ENCODE assay signal across 1 cellular context in genomic region chr12:52156757-52157565, GRCh38.
A peak's percentile ranks its signal among the peaks of the same experiment; 100 is the strongest.
TF ChIP-seq lines count a peak whose summit lies in the region.

No MANE protein-coding gene starts in this region.

TF ChIP-seq in HepG2, 621 proteins besides CTCF, POLR2A, EP300 and RAD21 (continued from another document):
- TF ChIP-seq, protein P1, sequence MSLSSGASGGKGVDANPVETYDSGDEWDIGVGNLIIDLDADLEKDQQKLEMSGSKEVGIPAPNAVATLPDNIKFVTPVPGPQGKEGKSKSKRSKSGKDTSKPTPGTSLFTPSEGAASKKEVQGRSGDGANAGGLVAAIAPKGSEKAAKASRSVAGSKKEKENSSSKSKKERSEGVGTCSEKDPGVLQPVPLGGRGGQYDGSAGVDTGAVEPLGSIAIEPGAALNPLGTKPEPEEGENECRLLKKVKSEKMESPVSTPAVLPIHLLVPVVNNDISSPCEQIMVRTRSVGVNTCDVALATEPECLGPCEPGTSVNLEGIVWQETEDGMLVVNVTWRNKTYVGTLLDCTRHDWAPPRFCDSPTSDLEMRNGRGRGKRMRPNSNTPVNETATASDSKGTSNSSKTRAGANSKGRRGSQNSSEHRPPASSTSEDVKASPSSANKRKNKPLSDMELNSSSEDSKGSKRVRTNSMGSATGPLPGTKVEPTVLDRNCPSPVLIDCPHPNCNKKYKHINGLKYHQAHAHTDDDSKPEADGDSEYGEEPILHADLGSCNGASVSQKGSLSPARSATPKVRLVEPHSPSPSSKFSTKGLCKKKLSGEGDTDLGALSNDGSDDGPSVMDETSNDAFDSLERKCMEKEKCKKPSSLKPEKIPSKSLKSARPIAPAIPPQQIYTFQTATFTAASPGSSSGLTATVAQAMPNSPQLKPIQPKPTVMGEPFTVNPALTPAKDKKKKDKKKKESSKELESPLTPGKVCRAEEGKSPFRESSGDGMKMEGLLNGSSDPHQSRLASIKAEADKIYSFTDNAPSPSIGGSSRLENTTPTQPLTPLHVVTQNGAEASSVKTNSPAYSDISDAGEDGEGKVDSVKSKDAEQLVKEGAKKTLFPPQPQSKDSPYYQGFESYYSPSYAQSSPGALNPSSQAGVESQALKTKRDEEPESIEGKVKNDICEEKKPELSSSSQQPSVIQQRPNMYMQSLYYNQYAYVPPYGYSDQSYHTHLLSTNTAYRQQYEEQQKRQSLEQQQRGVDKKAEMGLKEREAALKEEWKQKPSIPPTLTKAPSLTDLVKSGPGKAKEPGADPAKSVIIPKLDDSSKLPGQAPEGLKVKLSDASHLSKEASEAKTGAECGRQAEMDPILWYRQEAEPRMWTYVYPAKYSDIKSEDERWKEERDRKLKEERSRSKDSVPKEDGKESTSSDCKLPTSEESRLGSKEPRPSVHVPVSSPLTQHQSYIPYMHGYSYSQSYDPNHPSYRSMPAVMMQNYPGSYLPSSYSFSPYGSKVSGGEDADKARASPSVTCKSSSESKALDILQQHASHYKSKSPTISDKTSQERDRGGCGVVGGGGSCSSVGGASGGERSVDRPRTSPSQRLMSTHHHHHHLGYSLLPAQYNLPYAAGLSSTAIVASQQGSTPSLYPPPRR (CRISPR knock-in tag; IDR thresholded peaks at IDR 0.05; ENCODE audit: borderline replicate concordance), result no peak
- no peak for TF ChIP-seq RARG (CRISPR knock-in tag; IDR thresholded peaks at IDR 0.05; ENCODE audit: low read depth)
- 0 out of 2 replicates have a peak, but pooled peaks have one; percentile 36 for TF ChIP-seq NRL (CRISPR knock-in tag; IDR thresholded peaks at IDR 0.05; ENCODE audit: borderline replicate concordance)
- TF ChIP-seq, protein P2, sequence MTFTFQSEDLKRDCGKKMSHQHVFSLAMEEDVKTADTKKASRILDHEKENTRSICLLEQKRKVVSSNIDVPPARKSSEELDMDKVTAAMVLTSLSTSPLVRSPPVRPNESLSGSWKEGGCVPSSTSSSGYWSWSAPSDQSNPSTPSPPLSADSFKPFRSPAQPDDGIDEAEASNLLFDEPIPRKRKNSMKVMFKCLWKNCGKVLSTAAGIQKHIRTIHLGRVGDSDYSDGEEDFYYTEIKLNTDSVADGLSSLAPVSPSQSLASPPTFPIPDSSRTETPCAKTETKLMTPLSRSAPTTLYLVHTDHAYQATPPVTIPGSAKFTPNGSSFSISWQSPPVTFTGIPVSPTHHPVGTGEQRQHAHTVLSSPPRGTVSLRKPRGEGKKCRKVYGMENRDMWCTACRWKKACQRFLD (CRISPR knock-in tag; IDR thresholded peaks at IDR 0.05; ENCODE audit: borderline replicate concordance), result no peak
- no peak for TF ChIP-seq ZNF382 (CRISPR knock-in tag; IDR thresholded peaks at IDR 0.05; ENCODE audit: borderline replicate concordance)
- TF ChIP-seq ZNF816 (CRISPR knock-in tag; IDR thresholded peaks at IDR 0.05; ENCODE audit: borderline replicate concordance), result no peak
- TF ChIP-seq HOXA7 (CRISPR knock-in tag; IDR thresholded peaks at IDR 0.05), result no peak
- TF ChIP-seq CENPT (CRISPR knock-in tag; IDR thresholded peaks at IDR 0.05; ENCODE audit: low read depth), result no peak
- no peak for TF ChIP-seq USF2 (IDR thresholded peaks at IDR 0.05; ENCODE audit: low read depth, low read length)
- no peak for TF ChIP-seq USF2 (CRISPR knock-in tag; IDR thresholded peaks at IDR 0.05; ENCODE audit: borderline replicate concordance)
- no peak for TF ChIP-seq SP4 (CRISPR knock-in tag; IDR thresholded peaks at IDR 0.05)
- TF ChIP-seq, protein P3, sequence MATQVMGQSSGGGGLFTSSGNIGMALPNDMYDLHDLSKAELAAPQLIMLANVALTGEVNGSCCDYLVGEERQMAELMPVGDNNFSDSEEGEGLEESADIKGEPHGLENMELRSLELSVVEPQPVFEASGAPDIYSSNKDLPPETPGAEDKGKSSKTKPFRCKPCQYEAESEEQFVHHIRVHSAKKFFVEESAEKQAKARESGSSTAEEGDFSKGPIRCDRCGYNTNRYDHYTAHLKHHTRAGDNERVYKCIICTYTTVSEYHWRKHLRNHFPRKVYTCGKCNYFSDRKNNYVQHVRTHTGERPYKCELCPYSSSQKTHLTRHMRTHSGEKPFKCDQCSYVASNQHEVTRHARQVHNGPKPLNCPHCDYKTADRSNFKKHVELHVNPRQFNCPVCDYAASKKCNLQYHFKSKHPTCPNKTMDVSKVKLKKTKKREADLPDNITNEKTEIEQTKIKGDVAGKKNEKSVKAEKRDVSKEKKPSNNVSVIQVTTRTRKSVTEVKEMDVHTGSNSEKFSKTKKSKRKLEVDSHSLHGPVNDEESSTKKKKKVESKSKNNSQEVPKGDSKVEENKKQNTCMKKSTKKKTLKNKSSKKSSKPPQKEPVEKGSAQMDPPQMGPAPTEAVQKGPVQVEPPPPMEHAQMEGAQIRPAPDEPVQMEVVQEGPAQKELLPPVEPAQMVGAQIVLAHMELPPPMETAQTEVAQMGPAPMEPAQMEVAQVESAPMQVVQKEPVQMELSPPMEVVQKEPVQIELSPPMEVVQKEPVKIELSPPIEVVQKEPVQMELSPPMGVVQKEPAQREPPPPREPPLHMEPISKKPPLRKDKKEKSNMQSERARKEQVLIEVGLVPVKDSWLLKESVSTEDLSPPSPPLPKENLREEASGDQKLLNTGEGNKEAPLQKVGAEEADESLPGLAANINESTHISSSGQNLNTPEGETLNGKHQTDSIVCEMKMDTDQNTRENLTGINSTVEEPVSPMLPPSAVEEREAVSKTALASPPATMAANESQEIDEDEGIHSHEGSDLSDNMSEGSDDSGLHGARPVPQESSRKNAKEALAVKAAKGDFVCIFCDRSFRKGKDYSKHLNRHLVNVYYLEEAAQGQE (IDR thresholded peaks at IDR 0.05; ENCODE audit: borderline replicate concordance in 1 of 2, low read depth in 1 of 2, low read length in 2 of 2), result no peak
- TF ChIP-seq, protein P4, sequence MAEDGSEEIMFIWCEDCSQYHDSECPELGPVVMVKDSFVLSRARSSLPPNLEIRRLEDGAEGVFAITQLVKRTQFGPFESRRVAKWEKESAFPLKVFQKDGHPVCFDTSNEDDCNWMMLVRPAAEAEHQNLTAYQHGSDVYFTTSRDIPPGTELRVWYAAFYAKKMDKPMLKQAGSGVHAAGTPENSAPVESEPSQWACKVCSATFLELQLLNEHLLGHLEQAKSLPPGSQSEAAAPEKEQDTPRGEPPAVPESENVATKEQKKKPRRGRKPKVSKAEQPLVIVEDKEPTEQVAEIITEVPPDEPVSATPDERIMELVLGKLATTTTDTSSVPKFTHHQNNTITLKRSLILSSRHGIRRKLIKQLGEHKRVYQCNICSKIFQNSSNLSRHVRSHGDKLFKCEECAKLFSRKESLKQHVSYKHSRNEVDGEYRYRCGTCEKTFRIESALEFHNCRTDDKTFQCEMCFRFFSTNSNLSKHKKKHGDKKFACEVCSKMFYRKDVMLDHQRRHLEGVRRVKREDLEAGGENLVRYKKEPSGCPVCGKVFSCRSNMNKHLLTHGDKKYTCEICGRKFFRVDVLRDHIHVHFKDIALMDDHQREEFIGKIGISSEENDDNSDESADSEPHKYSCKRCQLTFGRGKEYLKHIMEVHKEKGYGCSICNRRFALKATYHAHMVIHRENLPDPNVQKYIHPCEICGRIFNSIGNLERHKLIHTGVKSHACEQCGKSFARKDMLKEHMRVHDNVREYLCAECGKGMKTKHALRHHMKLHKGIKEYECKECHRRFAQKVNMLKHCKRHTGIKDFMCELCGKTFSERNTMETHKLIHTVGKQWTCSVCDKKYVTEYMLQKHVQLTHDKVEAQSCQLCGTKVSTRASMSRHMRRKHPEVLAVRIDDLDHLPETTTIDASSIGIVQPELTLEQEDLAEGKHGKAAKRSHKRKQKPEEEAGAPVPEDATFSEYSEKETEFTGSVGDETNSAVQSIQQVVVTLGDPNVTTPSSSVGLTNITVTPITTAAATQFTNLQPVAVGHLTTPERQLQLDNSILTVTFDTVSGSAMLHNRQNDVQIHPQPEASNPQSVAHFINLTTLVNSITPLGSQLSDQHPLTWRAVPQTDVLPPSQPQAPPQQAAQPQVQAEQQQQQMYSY (CRISPR knock-in tag; IDR thresholded peaks at IDR 0.05), result no peak
- no peak for TF ChIP-seq BATF2 (CRISPR knock-in tag; IDR thresholded peaks at IDR 0.05)
- TF ChIP-seq ZNF414 (CRISPR knock-in tag; IDR thresholded peaks at IDR 0.05), result no peak
- TF ChIP-seq XRCC5 (optimal IDR thresholded peaks at IDR 0.05; ENCODE audit: low read length), result peak; percentile 64
- TF ChIP-seq ZNF10 (CRISPR knock-in tag; IDR thresholded peaks at IDR 0.05; ENCODE audit: borderline replicate concordance, low read depth), result no peak
- TF ChIP-seq ZNF468 (CRISPR knock-in tag; IDR thresholded peaks at IDR 0.05), result no peak
- TF ChIP-seq ZNF773 (CRISPR knock-in tag; IDR thresholded peaks at IDR 0.05; ENCODE audit: borderline replicate concordance), result no peak
- TF ChIP-seq KDM2A (CRISPR knock-in tag; IDR thresholded peaks at IDR 0.05; ENCODE audit: borderline replicate concordance, low read depth), result peak; percentile 26; the same call in 1 of the 2 replicates
- no peak for TF ChIP-seq ERF (CRISPR knock-in tag; IDR thresholded peaks at IDR 0.05)
- TF ChIP-seq ZNF776 (CRISPR knock-in tag; IDR thresholded peaks at IDR 0.05), result no peak
- peak; percentile 95 for TF ChIP-seq STAG1 (CRISPR knock-in tag; IDR thresholded peaks at IDR 0.05)
- TF ChIP-seq, protein P5, sequence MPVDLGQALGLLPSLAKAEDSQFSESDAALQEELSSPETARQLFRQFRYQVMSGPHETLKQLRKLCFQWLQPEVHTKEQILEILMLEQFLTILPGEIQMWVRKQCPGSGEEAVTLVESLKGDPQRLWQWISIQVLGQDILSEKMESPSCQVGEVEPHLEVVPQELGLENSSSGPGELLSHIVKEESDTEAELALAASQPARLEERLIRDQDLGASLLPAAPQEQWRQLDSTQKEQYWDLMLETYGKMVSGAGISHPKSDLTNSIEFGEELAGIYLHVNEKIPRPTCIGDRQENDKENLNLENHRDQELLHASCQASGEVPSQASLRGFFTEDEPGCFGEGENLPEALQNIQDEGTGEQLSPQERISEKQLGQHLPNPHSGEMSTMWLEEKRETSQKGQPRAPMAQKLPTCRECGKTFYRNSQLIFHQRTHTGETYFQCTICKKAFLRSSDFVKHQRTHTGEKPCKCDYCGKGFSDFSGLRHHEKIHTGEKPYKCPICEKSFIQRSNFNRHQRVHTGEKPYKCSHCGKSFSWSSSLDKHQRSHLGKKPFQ (CRISPR knock-in tag; IDR thresholded peaks at IDR 0.05; ENCODE audit: insufficient replicate concordance), result no peak
- TF ChIP-seq U2AF2 (IDR thresholded peaks at IDR 0.05; ENCODE audit: low read depth, low read length), result no peak
- TF ChIP-seq SMARCE1 (IDR thresholded peaks at IDR 0.05; ENCODE audit: borderline replicate concordance), result no peak
- TF ChIP-seq, protein P6, sequence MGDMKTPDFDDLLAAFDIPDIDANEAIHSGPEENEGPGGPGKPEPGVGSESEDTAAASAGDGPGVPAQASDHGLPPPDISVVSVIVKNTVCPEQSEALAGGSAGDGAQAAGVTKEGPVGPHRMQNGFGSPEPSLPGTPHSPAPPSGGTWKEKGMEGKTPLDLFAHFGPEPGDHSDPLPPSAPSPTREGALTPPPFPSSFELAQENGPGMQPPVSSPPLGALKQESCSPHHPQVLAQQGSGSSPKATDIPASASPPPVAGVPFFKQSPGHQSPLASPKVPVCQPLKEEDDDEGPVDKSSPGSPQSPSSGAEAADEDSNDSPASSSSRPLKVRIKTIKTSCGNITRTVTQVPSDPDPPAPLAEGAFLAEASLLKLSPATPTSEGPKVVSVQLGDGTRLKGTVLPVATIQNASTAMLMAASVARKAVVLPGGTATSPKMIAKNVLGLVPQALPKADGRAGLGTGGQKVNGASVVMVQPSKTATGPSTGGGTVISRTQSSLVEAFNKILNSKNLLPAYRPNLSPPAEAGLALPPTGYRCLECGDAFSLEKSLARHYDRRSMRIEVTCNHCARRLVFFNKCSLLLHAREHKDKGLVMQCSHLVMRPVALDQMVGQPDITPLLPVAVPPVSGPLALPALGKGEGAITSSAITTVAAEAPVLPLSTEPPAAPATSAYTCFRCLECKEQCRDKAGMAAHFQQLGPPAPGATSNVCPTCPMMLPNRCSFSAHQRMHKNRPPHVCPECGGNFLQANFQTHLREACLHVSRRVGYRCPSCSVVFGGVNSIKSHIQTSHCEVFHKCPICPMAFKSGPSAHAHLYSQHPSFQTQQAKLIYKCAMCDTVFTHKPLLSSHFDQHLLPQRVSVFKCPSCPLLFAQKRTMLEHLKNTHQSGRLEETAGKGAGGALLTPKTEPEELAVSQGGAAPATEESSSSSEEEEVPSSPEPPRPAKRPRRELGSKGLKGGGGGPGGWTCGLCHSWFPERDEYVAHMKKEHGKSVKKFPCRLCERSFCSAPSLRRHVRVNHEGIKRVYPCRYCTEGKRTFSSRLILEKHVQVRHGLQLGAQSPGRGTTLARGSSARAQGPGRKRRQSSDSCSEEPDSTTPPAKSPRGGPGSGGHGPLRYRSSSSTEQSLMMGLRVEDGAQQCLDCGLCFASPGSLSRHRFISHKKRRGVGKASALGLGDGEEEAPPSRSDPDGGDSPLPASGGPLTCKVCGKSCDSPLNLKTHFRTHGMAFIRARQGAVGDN (CRISPR knock-in tag; IDR thresholded peaks at IDR 0.05), result 0 out of 2 replicates have a peak, but pooled peaks have one; percentile 15
- no peak for TF ChIP-seq ATF1 (CRISPR knock-in tag; IDR thresholded peaks at IDR 0.05)
- no peak for TF ChIP-seq ZNF709 (CRISPR knock-in tag; IDR thresholded peaks at IDR 0.05)
- TF ChIP-seq NONO (IDR thresholded peaks at IDR 0.05), result no peak
- TF ChIP-seq NONO (CRISPR knock-in tag; conservative IDR thresholded peaks at IDR 0.05), result 0 out of 2 replicates have a peak, but pooled peaks have one; percentile 29
- TF ChIP-seq ZNF749 (CRISPR knock-in tag; IDR thresholded peaks at IDR 0.05; ENCODE audit: borderline replicate concordance), result no peak
- TF ChIP-seq ZNF337 (CRISPR knock-in tag; IDR thresholded peaks at IDR 0.05; ENCODE audit: borderline replicate concordance, low read depth), result no peak
- TF ChIP-seq NFYC (CRISPR knock-in tag; IDR thresholded peaks at IDR 0.05), result no peak
